Comparison of ENCODE assay signal across 8 cellular contexts in the genomic region with DNA sequence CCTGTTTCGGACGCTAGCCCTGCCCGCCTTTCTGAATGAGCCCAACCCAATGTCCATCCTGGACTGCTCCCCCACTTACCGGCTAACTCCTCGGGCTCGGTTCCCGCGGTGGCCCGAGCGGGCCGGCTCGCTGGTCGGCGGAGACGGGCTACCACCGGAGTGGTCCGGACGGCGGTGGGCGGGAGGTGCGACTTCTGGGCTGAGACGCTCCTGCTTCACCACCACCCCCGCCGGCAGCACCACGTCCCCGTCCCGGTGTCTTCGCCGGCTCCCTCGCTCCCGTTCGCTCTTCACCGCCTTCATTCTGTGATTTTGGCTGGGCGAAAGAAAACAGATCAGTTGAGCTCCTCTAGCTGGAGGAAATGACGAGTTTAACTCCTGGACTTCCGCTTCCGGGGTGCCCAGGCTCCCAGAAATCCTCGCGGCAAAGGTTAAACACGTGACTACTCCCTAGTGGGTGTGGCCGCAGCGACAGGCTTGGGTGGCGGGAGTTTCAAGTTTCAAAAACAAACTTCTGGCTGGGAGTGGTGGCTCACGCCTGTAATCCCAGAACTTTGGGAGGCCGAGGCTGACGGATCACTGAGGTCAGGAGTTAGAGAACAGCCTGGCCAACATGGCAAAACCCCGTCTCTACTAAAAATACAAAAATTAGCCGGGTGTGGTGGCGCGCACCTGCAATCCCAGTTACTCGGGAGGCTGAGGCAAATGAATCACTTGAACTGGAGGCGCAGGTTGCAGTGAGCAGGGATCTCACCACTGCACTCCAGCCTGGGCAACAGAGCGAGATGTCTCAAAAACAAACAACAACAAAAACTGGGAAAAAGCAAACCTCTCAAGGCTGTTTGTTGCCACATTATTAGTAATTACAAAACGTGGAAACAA. TPM values are rescaled to one million over a fixed set of nuclear protein-coding genes. Genes with fewer than 3 reads are reported as not detected.
DNase-seq lines count a peak whose midpoint lies in the region; ATAC-seq and TF ChIP-seq lines count a peak whose summit lies in the region.

A gene with protein sequence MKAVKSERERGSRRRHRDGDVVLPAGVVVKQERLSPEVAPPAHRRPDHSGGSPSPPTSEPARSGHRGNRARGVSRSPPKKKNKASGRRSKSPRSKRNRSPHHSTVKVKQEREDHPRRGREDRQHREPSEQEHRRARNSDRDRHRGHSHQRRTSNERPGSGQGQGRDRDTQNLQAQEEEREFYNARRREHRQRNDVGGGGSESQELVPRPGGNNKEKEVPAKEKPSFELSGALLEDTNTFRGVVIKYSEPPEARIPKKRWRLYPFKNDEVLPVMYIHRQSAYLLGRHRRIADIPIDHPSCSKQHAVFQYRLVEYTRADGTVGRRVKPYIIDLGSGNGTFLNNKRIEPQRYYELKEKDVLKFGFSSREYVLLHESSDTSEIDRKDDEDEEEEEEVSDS (minus strand): TSS at position 367 of the 882 bp plus-strand sequence. CDS start 64 bp downstream, at position 303.

- peaks cover 1 to 31% (median 18%) of the 10 kb centered on the region in 4 donors for H3K4me1 ChIP-seq in liver (ENCODE audit: control insufficient read depth in 4 of 4, insufficient read depth in 4 of 4, low read length in 3 of 4)

- peak; percentile 76 for ATAC-seq in GM19328 (IDR thresholded peaks at IDR 0.05; ENCODE audit: unreplicated experiment)

- peak within 1 kb of the TSS; percentile 88 to 99 (median 91) for H3K4me3 ChIP-seq in liver (ENCODE audit: low read depth in 1 of 3, low read length in 3 of 3)

- no peaks in the 10 kb centered on the region for H3K9me3 ChIP-seq in liver (ENCODE audit: control insufficient read depth in 4 of 4, low read length in 3 of 4)

- H3K27me3 ChIP-seq in liver (ENCODE audit: control insufficient read depth in 4 of 4, insufficient read depth in 4 of 4, low read length in 3 of 4): no peaks in the 10 kb centered on the region

- peak within 1 kb of the TSS; percentile 77 to 93 for H3K27ac ChIP-seq in liver (ENCODE audit: low read depth in 1 of 2, low read length in 2 of 2)

- TF ChIP-seq CTCF in liver (IDR thresholded peaks at IDR 0.05; ENCODE audit: low read depth, low read length, missing input control): no peak

- whole genome bisulfite sequencing in liver: 13% methylated on average over 54 of the region's 54 CpGs

- TF ChIP-seq RAD21 in liver (IDR thresholded peaks at IDR 0.05): peak in 1 of 2 donors; percentile 21

- peak; percentile 93 for DNase-seq in Ammon's horn (ENCODE audit: low spot score)
- DNase-seq in HK-2 (ENCODE audit: unreplicated experiment): peak; percentile 82
- DNase-seq in NCI-H82 treated with DMSO at 0.1 percent for 48 hours (lab: John Stamatoyannopoulos, UW; ENCODE audit: unreplicated experiment): peak; percentile 89
- peak; percentile 86 to 91 for DNase-seq in activated CD4-positive, alpha-beta T cell treated with anti-CD3 and anti-CD28 coated beads, Interleukin-2, amount 50 U/mL, for 48 hours
- peak; percentile 75 to 91 for DNase-seq in dermis microvascular lymphatic vessel endothelial cell (ENCODE audit: low read depth in 2 of 2)
- peak; percentile 85 for DNase-seq in stimulated activated CD4-positive, alpha-beta T cell treated with anti-CD3 and anti-CD28 coated beads, Interleukin-4, amount 100 ng/mL, for 1 hour

- H3K9ac ChIP-seq in liver (ENCODE audit: low read depth in 1 of 2, low read length in 2 of 2): peak within 1 kb of the TSS; percentile 58 to 98

- peaks cover 2 to 13% (median 4%) of the 10 kb centered on the region in 4 donors for H3K36me3 ChIP-seq in liver (ENCODE audit: control insufficient read depth in 4 of 4, insufficient read depth in 3 of 4, low read depth in 1 of 4, low read length in 3 of 4)

TF ChIP-seq in liver, 16 proteins besides CTCF, POLR2A, EP300 and RAD21:
- peak in 1 of 2 donors; percentile 14 for TF ChIP-seq RXRA (IDR thresholded peaks at IDR 0.05)
- no peak for TF ChIP-seq ATF3 (IDR thresholded peaks at IDR 0.05)
- peak; percentile 96 to 99 for TF ChIP-seq GABPA (IDR thresholded peaks at IDR 0.05 in 1 of 2, conservative IDR thresholded peaks at IDR 0.05 in 1 of 2)
- peak; percentile 51 for TF ChIP-seq MAX (IDR thresholded peaks at IDR 0.05)
- TF ChIP-seq JUND (IDR thresholded peaks at IDR 0.05): no peak
- peak; percentile 13 for TF ChIP-seq SP1 (IDR thresholded peaks at IDR 0.05)
- TF ChIP-seq NR2F2 (IDR thresholded peaks at IDR 0.05): peak; percentile 76
- peak; percentile 60 for TF ChIP-seq YY1 (IDR thresholded peaks at IDR 0.05)
- peak in 1 of 2 donors; percentile 70 for TF ChIP-seq EGR1 (IDR thresholded peaks at IDR 0.05; ENCODE audit: low read depth in 2 of 2)

RNA-seq across cellular contexts. Expression of the gene that starts here (rescaled TPM):
- 10.1 and 16.2 TPM in 2 replicates for total RNA-seq in dermis microvascular lymphatic vessel endothelial cell
- total RNA-seq in liver: 1 to 10 TPM; 7.9 to 9.7 TPM
- 1 to 10 TPM; 1.8 to 2.8 TPM for polyA plus RNA-seq in liver

Comparison
In these comparisons a context has a peak if more than half of its experiments do, and no peak if none do; other contexts are left out.
1. Peak in every context shown above with its lines: DNase-seq, ATAC-seq, H3K4me3 ChIP-seq and H3K27ac ChIP-seq.